8 cellular contexts compared by ENCODE assay signal in genomic region chr7:27098493-27099223, GRCh38.
DNase-seq lines count a peak whose midpoint lies in the region; ATAC-seq and TF ChIP-seq lines count a peak whose summit lies in the region.

No MANE protein-coding gene starts in this region.

- no peaks in the 10 kb centered on the region for H3K9me3 Mint-ChIP-seq in stimulated activated effector memory CD8-positive, alpha-beta T cell treated with anti-CD3 and anti-CD28 coated beads, Interleukin-12 subunit alpha, Interleukin-12 subunit beta, amount 100 ng/mL, for 72 hours
- no peaks in the 10 kb centered on the region for H3K9me3 Mint-ChIP-seq in activated naive CD8-positive, alpha-beta T cell treated with anti-CD3 and anti-CD28 coated beads, Interleukin-2, amount 50 U/mL, for 24 hours

- POLR2A ChIA-PET in HEK293T (lab: Yijun Ruan, JAX), result interaction anchor here (0.8 to 4.8 kb wide), 13 partner anchors 11 to 241 kb away, joined by 3 to 31 read pairs (median 5); partner anchors contain the start of genes HOXA3, HOXA4 and HOXA5

- CTCF ChIA-PET in HEK293T (lab: Yijun Ruan, JAX), result interaction anchor here (0.8 to 0.9 kb wide), 3 partner anchors 35 to 52 kb away, joined by 3 to 4 read pairs (median 3); no protein-coding TSS in a partner anchor

- H3K27ac Mint-ChIP-seq in stimulated activated effector memory CD8-positive, alpha-beta T cell treated with anti-CD3 and anti-CD28 coated beads, Interleukin-12 subunit alpha, Interleukin-12 subunit beta, amount 100 ng/mL, for 72 hours, result no peak overlapping the region
- no peak overlapping the region for H3K27ac Mint-ChIP-seq in activated naive CD8-positive, alpha-beta T cell treated with anti-CD3 and anti-CD28 coated beads, Interleukin-2, amount 50 U/mL, for 24 hours

- H3K4me1 Mint-ChIP-seq in stimulated activated effector memory CD8-positive, alpha-beta T cell treated with anti-CD3 and anti-CD28 coated beads, Interleukin-12 subunit alpha, Interleukin-12 subunit beta, amount 100 ng/mL, for 72 hours, result peaks cover 70% of the 10 kb centered on the region
- H3K4me1 Mint-ChIP-seq in activated naive CD8-positive, alpha-beta T cell treated with anti-CD3 and anti-CD28 coated beads, Interleukin-2, amount 50 U/mL, for 24 hours, result peaks cover 38% of the 10 kb centered on the region

- peaks cover 23% of the 10 kb centered on the region for H3K36me3 Mint-ChIP-seq in stimulated activated effector memory CD8-positive, alpha-beta T cell treated with anti-CD3 and anti-CD28 coated beads, Interleukin-12 subunit alpha, Interleukin-12 subunit beta, amount 100 ng/mL, for 72 hours
- H3K36me3 Mint-ChIP-seq in activated naive CD8-positive, alpha-beta T cell treated with anti-CD3 and anti-CD28 coated beads, Interleukin-2, amount 50 U/mL, for 24 hours (ENCODE audit: low read depth), result peaks cover 6% of the 10 kb centered on the region

- DNase-seq in HEK293T (ENCODE audit: extremely low spot score), result no peak
- peak; percentile 16 for DNase-seq in astrocyte of the hippocampus (ENCODE audit: low read depth, low spot score)
- peak; percentile 95 for DNase-seq in left kidney (ENCODE audit: low read depth, low spot score)
- no peak for DNase-seq in stimulated activated effector memory CD8-positive, alpha-beta T cell treated with anti-CD3 and anti-CD28 coated beads, Interleukin-12 subunit alpha, Interleukin-12 subunit beta, amount 100 ng/mL, for 72 hours (ENCODE audit: low spot score in 2 of 2)
- DNase-seq in activated naive CD8-positive, alpha-beta T cell treated with anti-CD3 and anti-CD28 coated beads, Interleukin-2, amount 50 U/mL, for 24 hours, result no peak
- no peak for DNase-seq in effector CD8-positive, alpha-beta T cell (lab: John Stamatoyannopoulos, UW)
- no peak for DNase-seq in stimulated activated CD8-positive, alpha-beta memory T cell treated with anti-CD3 and anti-CD28 coated beads, Interleukin-4, amount 100 ng/mL, for 48 hours

- H3K27me3 Mint-ChIP-seq in activated naive CD8-positive, alpha-beta T cell treated with anti-CD3 and anti-CD28 coated beads, Interleukin-2, amount 50 U/mL, for 24 hours, result peaks cover 84% of the 10 kb centered on the region

- ATAC-seq in stimulated activated effector memory CD8-positive, alpha-beta T cell treated with anti-CD3 and anti-CD28 coated beads, Interleukin-12 subunit alpha, Interleukin-12 subunit beta, amount 100 ng/mL, for 72 hours, result no peak
- no peak for ATAC-seq in activated naive CD8-positive, alpha-beta T cell treated with anti-CD3 and anti-CD28 coated beads, Interleukin-2, amount 50 U/mL, for 24 hours
- no peak for ATAC-seq in HG02642 (IDR thresholded peaks at IDR 0.05; ENCODE audit: poor library complexity, unreplicated experiment)

- peak overlapping the region; percentile 78 for H3K4me3 Mint-ChIP-seq in stimulated activated effector memory CD8-positive, alpha-beta T cell treated with anti-CD3 and anti-CD28 coated beads, Interleukin-12 subunit alpha, Interleukin-12 subunit beta, amount 100 ng/mL, for 72 hours
- H3K4me3 Mint-ChIP-seq in activated naive CD8-positive, alpha-beta T cell treated with anti-CD3 and anti-CD28 coated beads, Interleukin-2, amount 50 U/mL, for 24 hours, result no peak overlapping the region

TF ChIP-seq in HEK293T, 16 proteins besides CTCF, POLR2A, EP300 and RAD21:
- TF ChIP-seq CTBP1 (IDR thresholded peaks at IDR 0.05; ENCODE audit: borderline replicate concordance) (peak; percentile 96), FOXM1 (IDR thresholded peaks at IDR 0.05; ENCODE audit: borderline replicate concordance) (no peak), ARNT (IDR thresholded peaks at IDR 0.05) (peak; percentile 58; the same call in 1 of the 2 replicates), FOXA1 (IDR thresholded peaks at IDR 0.05) (no peak), SUZ12 (IDR thresholded peaks at IDR 0.05) (no peak), FOXK2 (IDR thresholded peaks at IDR 0.05) (no peak), ELF4 (IDR thresholded peaks at IDR 0.05) (no peak; the same call in 1 of the 2 replicates), L3MBTL2 (conservative IDR thresholded peaks at IDR 0.05) (no peak), SP1 (IDR thresholded peaks at IDR 0.05) (no peak), NFRKB (IDR thresholded peaks at IDR 0.05) (no peak), HDGF (IDR thresholded peaks at IDR 0.05; ENCODE audit: borderline replicate concordance) (no peak), LEF1 (IDR thresholded peaks at IDR 0.05; ENCODE audit: borderline replicate concordance) (no peak), PKNOX1 (IDR thresholded peaks at IDR 0.05) (peak; percentile 97)

Comparison
In these comparisons a context has a peak if more than half of its experiments do, and no peak if none do; other contexts are left out.
1. DNase-seq: peak in astrocyte of the hippocampus (single experiment) and left kidney (single experiment); none in HEK293T (single experiment), stimulated activated effector memory CD8-positive, alpha-beta T cell treated with anti-CD3 and anti-CD28 coated beads, Interleukin-12 subunit alpha, Interleukin-12 subunit beta, amount 100 ng/mL, for 72 hours (0 of 2), activated naive CD8-positive, alpha-beta T cell treated with anti-CD3 and anti-CD28 coated beads, Interleukin-2, amount 50 U/mL, for 24 hours (single experiment), effector CD8-positive, alpha-beta T cell (single experiment) and stimulated activated CD8-positive, alpha-beta memory T cell treated with anti-CD3 and anti-CD28 coated beads, Interleukin-4, amount 100 ng/mL, for 48 hours (single experiment).